ENCODE assay signal across 26 cellular contexts in genomic region chr7:133547981-133548380, GRCh38.
"Had no signal": no experiment of that assay in that cellular context is flagged by ENCODE, and none has a peak within 500 bp of the region (broad histone marks: within the 10 kb centered on the region; RNA-seq: fewer than 3 reads in every experiment).

No MANE protein-coding gene starts in this region.

- H3K36me3 ChIP-seq: neural progenitor cell, ovary, right lobe of liver, sigmoid colon, suprapubic skin, tibial artery, transverse colon, upper lobe of right lung, uterus had no signal

- H3K4me3 ChIP-seq: neural progenitor cell, ovary, psoas muscle, right lobe of liver, sigmoid colon, suprapubic skin, testis, tibial artery, transverse colon, upper lobe of right lung, uterus had no signal

- H3K27me3 ChIP-seq: neural progenitor cell, ovary, right lobe of liver, sigmoid colon, suprapubic skin, testis, tibial artery, transverse colon, upper lobe of right lung, uterus had no signal

- H3K9ac ChIP-seq: neural progenitor cell, parathyroid adenoma had no signal

- H3K9me3 ChIP-seq: ovary, psoas muscle, right lobe of liver, sigmoid colon, suprapubic skin, testis, tibial artery, transverse colon, upper lobe of right lung, uterus had no signal

- H2AFZ ChIP-seq: neural progenitor cell, parathyroid adenoma had no signal

- H3K4me1 ChIP-seq: neural progenitor cell, parathyroid adenoma, right lobe of liver, sigmoid colon, suprapubic skin, testis, transverse colon, upper lobe of right lung, uterus had no signal

- H3K4me2 ChIP-seq: neural progenitor cell had no signal

- ATAC-seq: natural killer cell; psoas muscle; right cardiac atrium; right lobe of liver; stimulated activated effector memory CD8-positive, alpha-beta T cell treated with anti-CD3 and anti-CD28 coated beads, Interleukin-12 subunit alpha, Interleukin-12 subunit beta, amount 100 ng/mL, for 72 hours; stimulated activated naive CD8-positive, alpha-beta T cell treated with anti-CD3 and anti-CD28 coated beads, Interleukin-15, amount 100 ng/mL, for 72 hours; stimulated activated naive CD8-positive, alpha-beta T cell treated with anti-CD3 and anti-CD28 coated beads, Interleukin-15, Interleukin-2, amounts not matched to agents 100 U/mL and 50 U/mL, for 24 hours; upper lobe of right lung had no signal

- H3K27ac ChIP-seq: neural progenitor cell, ovary, parathyroid adenoma, psoas muscle, right lobe of liver, sigmoid colon, suprapubic skin, testis, tibial artery, transverse colon, upper lobe of right lung, uterus had no signal

- H3K79me2 ChIP-seq: parathyroid adenoma had no signal

- FAIRE-seq: small intestine had no signal

- DNase-seq: natural killer cell; occipital lobe; ovary; posterior cingulate gyrus; psoas muscle; right cardiac atrium; right lobe of liver; sigmoid colon; small intestine; stimulated activated CD4-positive, alpha-beta T cell treated with anti-CD3 and anti-CD28 coated beads, Interleukin-15, amount 100 ng/mL, for 24 hours; stimulated activated CD4-positive, alpha-beta T cell treated with anti-CD3 and anti-CD28 coated beads, Interleukin-2, amount 100 ng/mL, for 24 hours; stimulated activated CD4-positive, alpha-beta T cell treated with anti-CD3 and anti-CD28 coated beads, Interleukin-2, amount 100 ng/mL, for 48 hours; stimulated activated CD4-positive, alpha-beta T cell treated with anti-CD3 and anti-CD28 coated beads, Interleukin-4, amount 100 ng/mL, for 24 hours; stimulated activated naive CD4-positive, alpha-beta T cell; stimulated activated naive CD8-positive, alpha-beta T cell treated with anti-CD3 and anti-CD28 coated beads, Interleukin-15, amount 100 ng/mL, for 72 hours; stimulated activated naive CD8-positive, alpha-beta T cell treated with anti-CD3 and anti-CD28 coated beads, Interleukin-15, Interleukin-2, amounts not matched to agents 100 U/mL and 50 U/mL, for 24 hours; substantia nigra; testis; tibial artery; transverse colon; upper lobe of right lung; uterus had no signal
